Comparison of ENCODE assay signal across 11 cellular contexts in the genomic region with DNA sequence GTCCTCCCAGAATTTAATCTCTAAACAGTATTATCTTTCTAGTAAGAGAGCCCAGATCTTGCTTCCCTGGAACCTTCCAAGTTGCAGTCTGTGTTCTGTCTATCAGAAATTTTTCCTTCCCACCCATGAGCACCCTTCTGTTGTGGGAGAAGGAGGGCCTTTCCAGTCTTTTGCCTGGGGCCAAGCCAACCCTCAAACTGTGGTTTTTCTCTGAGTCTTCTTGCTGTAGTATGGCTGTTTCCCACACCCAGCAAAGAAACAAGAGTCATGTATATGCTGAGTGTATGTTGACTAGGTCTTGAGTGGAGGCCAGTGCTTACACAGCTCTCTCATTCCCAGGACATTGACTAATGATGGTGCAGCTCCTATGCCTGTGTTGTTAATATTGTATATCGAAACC.
DNase-seq lines count a peak whose midpoint lies in the region; ATAC-seq and TF ChIP-seq lines count a peak whose summit lies in the region.
"Had no signal": no experiment of that assay in that cellular context is flagged by ENCODE, and none has a peak within 500 bp of the region (broad histone marks: within the 10 kb centered on the region; RNA-seq: fewer than 3 reads in every experiment).

No MANE protein-coding gene starts in this region.

- no peak overlapping the region for H3K27ac Mint-ChIP-seq in activated naive CD8-positive, alpha-beta T cell treated with anti-CD3 and anti-CD28 coated beads, Interleukin-2, amount 50 U/mL, for 24 hours
- H3K27ac Mint-ChIP-seq in activated naive CD8-positive, alpha-beta T cell treated with anti-CD3 and anti-CD28 coated beads for 36 hours = no peak overlapping the region
- no peak overlapping the region for H3K27ac Mint-ChIP-seq in activated naive CD4-positive, alpha-beta T cell treated with anti-CD3 and anti-CD28 coated beads for 36 hours
- H3K27ac Mint-ChIP-seq: natural killer cell treated with Interleukin-12 subunit alpha and Interleukin-12 subunit beta and Interleukin-15 and Interleukin-18, amount 100 ng/mL, for 72 hours had no signal

- intact Hi-C loops in activated naive CD4-positive, alpha-beta T cell treated with anti-CD3 and anti-CD28 coated beads for 36 hours (cut with micrococcal nuclease) = no loop called here

- peaks cover 25% of the 10 kb centered on the region for H3K4me1 ChIP-seq in adipocyte (ENCODE audit: control insufficient read depth, insufficient read depth, low read length)
- peaks cover 18% of the 10 kb centered on the region for H3K4me1 ChIP-seq in stomach smooth muscle (ENCODE audit: control insufficient read depth, insufficient read depth, low read length)
- no peaks in the 10 kb centered on the region for H3K4me1 ChIP-seq in suprapubic skin

- H3K27ac ChIP-seq in stomach smooth muscle (ENCODE audit: low read length) = peak overlapping the region; percentile 50
- H3K27ac ChIP-seq in suprapubic skin = no peak overlapping the region
- H3K27ac ChIP-seq: thoracic aorta had no signal

- no peak for TF ChIP-seq POLR2A in suprapubic skin (IDR thresholded peaks at IDR 0.05)

- H3K9me3 ChIP-seq in adipocyte (ENCODE audit: control insufficient read depth, low read length) (no peaks in the 10 kb centered on the region), stomach smooth muscle (ENCODE audit: control insufficient read depth in 2 of 2, low read length in 2 of 2) (no peaks in the 10 kb centered on the region), suprapubic skin (no peaks in the 10 kb centered on the region)
- H3K9me3 ChIP-seq: thoracic aorta had no signal

- no peak for DNase-seq in activated naive CD8-positive, alpha-beta T cell treated with anti-CD3 and anti-CD28 coated beads, Interleukin-2, amount 50 U/mL, for 24 hours
- no peak for DNase-seq in activated naive CD8-positive, alpha-beta T cell treated with anti-CD3 and anti-CD28 coated beads for 36 hours
- DNase-seq in adipocyte (ENCODE audit: low read depth) = peak; percentile 78
- peak; percentile 71 for DNase-seq in foreskin melanocyte
- DNase-seq in suprapubic skin (ENCODE audit: low spot score in 2 of 2) = no peak
- no peak for DNase-seq in NCI-H1694 (lab: John Stamatoyannopoulos, UW)
- no peak for DNase-seq in activated naive CD4-positive, alpha-beta T cell treated with anti-CD3 and anti-CD28 coated beads for 36 hours
- DNase-seq: stimulated activated CD4-positive, alpha-beta T cell treated with anti-CD3 and anti-CD28 coated beads, Interleukin-4, amount 100 ng/mL, for 1 hour had no signal

- H3K36me3 ChIP-seq in adipocyte (ENCODE audit: control insufficient read depth, insufficient read depth, low read length, severe bottlenecking) = no peaks in the 10 kb centered on the region
- H3K36me3 ChIP-seq in stomach smooth muscle (ENCODE audit: control insufficient read depth in 2 of 2, insufficient read depth in 2 of 2, low read length in 2 of 2) = no peaks in the 10 kb centered on the region
- no peaks in the 10 kb centered on the region for H3K36me3 ChIP-seq in suprapubic skin
- H3K36me3 ChIP-seq: thoracic aorta had no signal

- CTCF ChIA-PET in activated naive CD4-positive, alpha-beta T cell treated with anti-CD3 and anti-CD28 coated beads for 36 hours (lab: Charles Lee) = no interaction called here

- TF ChIP-seq EP300 in suprapubic skin (IDR thresholded peaks at IDR 0.05) = no peak

- peak; percentile 35 for ATAC-seq in activated naive CD8-positive, alpha-beta T cell treated with anti-CD3 and anti-CD28 coated beads, Interleukin-2, amount 50 U/mL, for 24 hours
- ATAC-seq: natural killer cell treated with Interleukin-12 subunit alpha and Interleukin-12 subunit beta and Interleukin-15 and Interleukin-18, amount 100 ng/mL, for 72 hours had no signal

- H3K27me3 ChIP-seq in adipocyte (replicated peaks; ENCODE audit: control insufficient read depth, insufficient read depth, low read length) = no peaks in the 10 kb centered on the region
- no peaks in the 10 kb centered on the region for H3K27me3 ChIP-seq in stomach smooth muscle (ENCODE audit: control insufficient read depth in 1 of 2, insufficient read depth in 2 of 2, low read length in 2 of 2)
- H3K27me3 ChIP-seq in suprapubic skin = no peaks in the 10 kb centered on the region

- peaks cover 23% of the 10 kb centered on the region for H3K4me1 Mint-ChIP-seq in activated naive CD8-positive, alpha-beta T cell treated with anti-CD3 and anti-CD28 coated beads, Interleukin-2, amount 50 U/mL, for 24 hours
- H3K4me1 Mint-ChIP-seq in activated naive CD8-positive, alpha-beta T cell treated with anti-CD3 and anti-CD28 coated beads for 36 hours = peaks cover 2% of the 10 kb centered on the region
- H3K4me1 Mint-ChIP-seq in activated naive CD4-positive, alpha-beta T cell treated with anti-CD3 and anti-CD28 coated beads for 36 hours (ENCODE audit: low read depth) = peaks cover 10% of the 10 kb centered on the region

- H3K4me3 Mint-ChIP-seq in activated naive CD8-positive, alpha-beta T cell treated with anti-CD3 and anti-CD28 coated beads, Interleukin-2, amount 50 U/mL, for 24 hours = no peak overlapping the region
- no peak overlapping the region for H3K4me3 Mint-ChIP-seq in activated naive CD8-positive, alpha-beta T cell treated with anti-CD3 and anti-CD28 coated beads for 36 hours
- no peak overlapping the region for H3K4me3 Mint-ChIP-seq in activated naive CD4-positive, alpha-beta T cell treated with anti-CD3 and anti-CD28 coated beads for 36 hours
- H3K4me3 Mint-ChIP-seq: natural killer cell treated with Interleukin-12 subunit alpha and Interleukin-12 subunit beta and Interleukin-15 and Interleukin-18, amount 100 ng/mL, for 72 hours had no signal

- H3K4me3 ChIP-seq in adipocyte (ENCODE audit: low read length) (no peak overlapping the region), stomach smooth muscle (ENCODE audit: low read length in 2 of 2) (no peak overlapping the region), suprapubic skin (no peak overlapping the region)
- H3K4me3 ChIP-seq: thoracic aorta had no signal

- no peaks in the 10 kb centered on the region for H3K27me3 Mint-ChIP-seq in activated naive CD8-positive, alpha-beta T cell treated with anti-CD3 and anti-CD28 coated beads, Interleukin-2, amount 50 U/mL, for 24 hours
- H3K27me3 Mint-ChIP-seq in activated naive CD8-positive, alpha-beta T cell treated with anti-CD3 and anti-CD28 coated beads for 36 hours = no peaks in the 10 kb centered on the region
- H3K27me3 Mint-ChIP-seq in activated naive CD4-positive, alpha-beta T cell treated with anti-CD3 and anti-CD28 coated beads for 36 hours (ENCODE audit: low read depth) = no peaks in the 10 kb centered on the region
- H3K27me3 Mint-ChIP-seq: natural killer cell treated with Interleukin-12 subunit alpha and Interleukin-12 subunit beta and Interleukin-15 and Interleukin-18, amount 100 ng/mL, for 72 hours had no signal

- no peak for TF ChIP-seq CTCF in suprapubic skin (IDR thresholded peaks at IDR 0.05)

- no peaks in the 10 kb centered on the region for H3K9me3 Mint-ChIP-seq in activated naive CD8-positive, alpha-beta T cell treated with anti-CD3 and anti-CD28 coated beads, Interleukin-2, amount 50 U/mL, for 24 hours
- no peaks in the 10 kb centered on the region for H3K9me3 Mint-ChIP-seq in activated naive CD8-positive, alpha-beta T cell treated with anti-CD3 and anti-CD28 coated beads for 36 hours
- no peaks in the 10 kb centered on the region for H3K9me3 Mint-ChIP-seq in activated naive CD4-positive, alpha-beta T cell treated with anti-CD3 and anti-CD28 coated beads for 36 hours
- H3K9me3 Mint-ChIP-seq: natural killer cell treated with Interleukin-12 subunit alpha and Interleukin-12 subunit beta and Interleukin-15 and Interleukin-18, amount 100 ng/mL, for 72 hours had no signal

- 95% methylated on average over 1 of the region's 1 CpG for WGBS in suprapubic skin

- H3K9ac ChIP-seq in adipocyte (ENCODE audit: low read length) (no peak overlapping the region), stomach smooth muscle (ENCODE audit: low read length in 2 of 2) (no peak overlapping the region)

- H3K36me3 Mint-ChIP-seq in activated naive CD8-positive, alpha-beta T cell treated with anti-CD3 and anti-CD28 coated beads, Interleukin-2, amount 50 U/mL, for 24 hours (ENCODE audit: low read depth) = peaks cover 10% of the 10 kb centered on the region
- H3K36me3 Mint-ChIP-seq in activated naive CD8-positive, alpha-beta T cell treated with anti-CD3 and anti-CD28 coated beads for 36 hours = peaks cover 8% of the 10 kb centered on the region
- H3K36me3 Mint-ChIP-seq in activated naive CD4-positive, alpha-beta T cell treated with anti-CD3 and anti-CD28 coated beads for 36 hours (ENCODE audit: low read depth) = peaks cover 4% of the 10 kb centered on the region
- H3K36me3 Mint-ChIP-seq: natural killer cell treated with Interleukin-12 subunit alpha and Interleukin-12 subunit beta and Interleukin-15 and Interleukin-18, amount 100 ng/mL, for 72 hours had no signal

Comparison
In these comparisons a context has a peak if more than half of its experiments do, and no peak if none do; other contexts are left out.
1. DNase-seq: peak in adipocyte (single experiment) and foreskin melanocyte (single experiment); none in activated naive CD8-positive, alpha-beta T cell treated with anti-CD3 and anti-CD28 coated beads, Interleukin-2, amount 50 U/mL, for 24 hours (single experiment), activated naive CD8-positive, alpha-beta T cell treated with anti-CD3 and anti-CD28 coated beads for 36 hours (single experiment), suprapubic skin (0 of 2), NCI-H1694 (single experiment) and activated naive CD4-positive, alpha-beta T cell treated with anti-CD3 and anti-CD28 coated beads for 36 hours (single experiment).